Comparison of ENCODE assay signal across 38 cellular contexts in the genomic region with DNA sequence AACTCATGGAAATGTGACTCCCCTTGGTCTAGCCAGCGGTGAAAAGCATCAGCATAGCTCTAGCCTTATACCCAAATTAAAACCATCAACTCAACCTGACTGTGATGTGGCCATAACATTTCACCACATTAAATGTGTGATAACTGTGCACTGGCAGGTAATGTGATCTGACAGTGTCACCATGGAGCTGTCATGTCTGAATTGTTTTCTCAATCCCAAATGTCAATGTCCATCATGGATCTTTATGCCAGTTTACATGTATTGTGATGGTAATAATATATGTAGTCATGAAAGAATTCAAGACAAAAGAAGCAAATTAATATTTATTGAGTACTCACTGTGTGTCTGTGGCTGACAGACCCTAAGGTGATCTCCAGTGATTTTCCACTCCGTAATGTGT.
"Had no signal": no experiment of that assay in that cellular context is flagged by ENCODE, and none has a peak within 500 bp of the region (broad histone marks: within the 10 kb centered on the region; RNA-seq: fewer than 3 reads in every experiment).

No MANE protein-coding gene starts in this region.

- H3K4me3 ChIP-seq: adrenal gland, ascending aorta, body of pancreas, breast epithelium, cardiac muscle cell had no signal

- H3K27ac ChIP-seq: adrenal gland, ascending aorta, body of pancreas, brain microvascular endothelial cell, breast epithelium, cardiac muscle cell had no signal

- H3K9me3 ChIP-seq: adrenal gland, ascending aorta, body of pancreas, breast epithelium had no signal

- H3K36me3 Mint-ChIP-seq: activated naive CD4-positive, alpha-beta T cell treated with anti-CD3 and anti-CD28 coated beads, Interleukin-2, amount 10 ng/mL, durations not matched to agents 7 days and 5 days; activated naive CD4-positive, alpha-beta T cell treated with anti-CD3 and anti-CD28 coated beads, Interleukin-2, amount 50 U/mL, for 24 hours; activated naive CD8-positive, alpha-beta T cell; activated naive CD8-positive, alpha-beta T cell treated with anti-CD3 and anti-CD28 coated beads for 36 hours; brain had no signal

- H3K4me3 Mint-ChIP-seq: activated naive CD4-positive, alpha-beta T cell treated with anti-CD3 and anti-CD28 coated beads for 36 hours; activated naive CD4-positive, alpha-beta T cell treated with anti-CD3 and anti-CD28 coated beads, Interleukin-2, amount 10 ng/mL, durations not matched to agents 7 days and 5 days; activated naive CD4-positive, alpha-beta T cell treated with anti-CD3 and anti-CD28 coated beads, Interleukin-2, amount 50 U/mL, for 24 hours; activated naive CD8-positive, alpha-beta T cell; activated naive CD8-positive, alpha-beta T cell treated with anti-CD3 and anti-CD28 coated beads for 36 hours; activated naive CD8-positive, alpha-beta T cell treated with anti-CD3 and anti-CD28 coated beads, Interleukin-2, amount 10 ng/mL, durations not matched to agents 7 days and 5 days; activated naive CD8-positive, alpha-beta T cell treated with anti-CD3 and anti-CD28 coated beads, Interleukin-2, amount 50 U/mL, for 24 hours; activated T-cell treated with anti-CD3 and anti-CD28 coated beads, Interleukin-2, amount 50 U/mL, for 24 hours; activated T-cell treated with anti-CD3 and anti-CD28 coated beads, Interleukin-2, amount 50 U/mL, for 4 hours; activated T-cell treated with anti-CD3 and anti-CD28 coated beads, Interleukin-2, amount 50 U/mL, for 72 hours; activated T-helper 1 cell treated with anti-CD3 and anti-CD28 coated beads, Interleukin-12 subunit alpha, Interleukin-12 subunit beta, Interleukin-2, Interleukin-4 antibody, amounts not matched to agents 30 ng/mL and 10 ng/mL and 1 ng/mL, durations not matched to agents 14 hours and 24 hours and 36 hours; activated T-helper 17 cell treated with anti-CD3 and anti-CD28 coated beads, Interleukin-2, amount 50 U/mL, for 72 hours; brain; central memory CD8-positive, alpha-beta T cell had no signal

- DNase-seq: activated effector memory CD4-positive, alpha-beta T cell treated with anti-CD3 and anti-CD28 coated beads, Interleukin-2, amount 50 U/mL, for 16 hours; activated effector memory CD4-positive, alpha-beta T cell treated with Interleukin-2 at 50 U/mL for 16 hours; activated gamma-delta T cell; activated gamma-delta T cell treated with Interleukin-2 at 50 U/mL for 16 hours; activated naive CD4-positive, alpha-beta T cell; activated naive CD4-positive, alpha-beta T cell treated with anti-CD3 and anti-CD28 coated beads for 36 hours; activated naive CD4-positive, alpha-beta T cell treated with anti-CD3 and anti-CD28 coated beads, Interleukin-2, amount 10 ng/mL, durations not matched to agents 7 days and 5 days; activated naive CD4-positive, alpha-beta T cell treated with anti-CD3 and anti-CD28 coated beads, Interleukin-2, amount 50 U/mL, for 16 hours; activated naive CD4-positive, alpha-beta T cell treated with Interleukin-2 at 50 U/mL for 16 hours; activated naive CD8-positive, alpha-beta T cell treated with anti-CD3 and anti-CD28 coated beads for 36 hours; activated naive CD8-positive, alpha-beta T cell treated with anti-CD3 and anti-CD28 coated beads, Interleukin-2, amount 10 ng/mL, durations not matched to agents 7 days and 5 days; activated naive CD8-positive, alpha-beta T cell treated with anti-CD3 and anti-CD28 coated beads, Interleukin-2, amount 50 U/mL, for 24 hours; activated T-cell treated with anti-CD3 and anti-CD28 coated beads, Interleukin-2, amount 50 U/mL, for 1 hour; activated T-cell treated with anti-CD3 and anti-CD28 coated beads, Interleukin-2, amount 50 U/mL, for 24 hours; activated T-cell treated with anti-CD3 and anti-CD28 coated beads, Interleukin-2, amount 50 U/mL, for 4 hours; activated T-cell treated with anti-CD3 and anti-CD28 coated beads, Interleukin-2, amount 50 U/mL, for 48 hours; activated T-cell treated with anti-CD3 and anti-CD28 coated beads, Interleukin-2, amount 50 U/mL, for 72 hours; adrenal gland; amniotic stem cell; amygdala; anterior cingulate cortex; aorta; body of pancreas; brain microvascular endothelial cell; caudate nucleus; central memory CD4-positive, alpha-beta T cell; cerebellar nuclear complex had no signal

- H3K36me3 ChIP-seq: adrenal gland, ascending aorta, brain microvascular endothelial cell, breast epithelium, cardiac muscle cell had no signal

- H3K27me3 Mint-ChIP-seq: activated naive CD4-positive, alpha-beta T cell treated with anti-CD3 and anti-CD28 coated beads, Interleukin-2, amount 10 ng/mL, durations not matched to agents 7 days and 5 days; activated naive CD4-positive, alpha-beta T cell treated with anti-CD3 and anti-CD28 coated beads, Interleukin-2, amount 50 U/mL, for 24 hours; activated naive CD8-positive, alpha-beta T cell; activated naive CD8-positive, alpha-beta T cell treated with anti-CD3 and anti-CD28 coated beads for 36 hours; activated naive CD8-positive, alpha-beta T cell treated with anti-CD3 and anti-CD28 coated beads, Interleukin-2, amount 10 ng/mL, durations not matched to agents 7 days and 5 days; activated naive CD8-positive, alpha-beta T cell treated with anti-CD3 and anti-CD28 coated beads, Interleukin-2, amount 50 U/mL, for 24 hours; activated T-cell treated with anti-CD3 and anti-CD28 coated beads, Interleukin-2, amount 50 U/mL, for 24 hours; central memory CD8-positive, alpha-beta T cell had no signal

- H3K9me3 Mint-ChIP-seq: activated naive CD4-positive, alpha-beta T cell treated with anti-CD3 and anti-CD28 coated beads for 36 hours; activated naive CD4-positive, alpha-beta T cell treated with anti-CD3 and anti-CD28 coated beads, Interleukin-2, amount 10 ng/mL, durations not matched to agents 7 days and 5 days; activated T-cell treated with anti-CD3 and anti-CD28 coated beads, Interleukin-2, amount 50 U/mL, for 4 hours; activated T-helper 2 cell treated with anti-CD3 and anti-CD28 coated beads, Interferon-gamma antibody, Interleukin-2, Interleukin-4, amounts not matched to agents 10 μg/mL and 5 μg/mL and 100 μg/mL, durations not matched to agents 14 hours and 24 hours and 36 hours; brain had no signal

- H3K27me3 ChIP-seq: adrenal gland, ascending aorta, body of pancreas, brain microvascular endothelial cell, breast epithelium, cardiac muscle cell had no signal

- ATAC-seq: activated naive CD4-positive, alpha-beta T cell treated with anti-CD3 and anti-CD28 coated beads, Interleukin-2, amount 50 U/mL, for 72 hours; activated naive CD8-positive, alpha-beta T cell treated with anti-CD3 and anti-CD28 coated beads, Interleukin-2, amount 50 U/mL, for 24 hours; activated T-cell treated with anti-CD3 and anti-CD28 coated beads, Interleukin-2, amount 50 U/mL, for 4 hours; activated T-cell treated with anti-CD3 and anti-CD28 coated beads, Interleukin-2, amount 50 U/mL, for 72 hours; activated T-helper 17 cell treated with anti-CD3 and anti-CD28 coated beads, Interleukin-2, amount 50 U/mL, for 72 hours; body of pancreas had no signal

- H3K4me1 Mint-ChIP-seq: activated naive CD4-positive, alpha-beta T cell treated with anti-CD3 and anti-CD28 coated beads, Interleukin-2, amount 10 ng/mL, durations not matched to agents 7 days and 5 days; brain had no signal

- H3K27ac Mint-ChIP-seq: activated naive CD4-positive, alpha-beta T cell treated with anti-CD3 and anti-CD28 coated beads for 36 hours; activated naive CD4-positive, alpha-beta T cell treated with anti-CD3 and anti-CD28 coated beads, Interleukin-2, amount 10 ng/mL, durations not matched to agents 7 days and 5 days; activated naive CD4-positive, alpha-beta T cell treated with anti-CD3 and anti-CD28 coated beads, Interleukin-2, amount 50 U/mL, for 24 hours; activated naive CD4-positive, alpha-beta T cell treated with anti-CD3 and anti-CD28 coated beads, Interleukin-2, amount 50 U/mL, for 72 hours; activated naive CD8-positive, alpha-beta T cell; activated naive CD8-positive, alpha-beta T cell treated with anti-CD3 and anti-CD28 coated beads for 36 hours; activated naive CD8-positive, alpha-beta T cell treated with anti-CD3 and anti-CD28 coated beads, Interleukin-2, amount 10 ng/mL, durations not matched to agents 7 days and 5 days; activated naive CD8-positive, alpha-beta T cell treated with anti-CD3 and anti-CD28 coated beads, Interleukin-2, amount 50 U/mL, for 24 hours; activated T-cell treated with anti-CD3 and anti-CD28 coated beads, Interleukin-2, amount 50 U/mL, for 24 hours; activated T-cell treated with anti-CD3 and anti-CD28 coated beads, Interleukin-2, amount 50 U/mL, for 72 hours; activated T-helper 1 cell treated with anti-CD3 and anti-CD28 coated beads, Interleukin-12 subunit alpha, Interleukin-12 subunit beta, Interleukin-2, Interleukin-4 antibody, amounts not matched to agents 30 ng/mL and 10 ng/mL and 1 ng/mL, durations not matched to agents 14 hours and 24 hours and 36 hours; activated T-helper 17 cell treated with anti-CD3 and anti-CD28 coated beads, Interleukin-2, amount 50 U/mL, for 72 hours; activated T-helper 2 cell treated with anti-CD3 and anti-CD28 coated beads, Interferon-gamma antibody, Interleukin-2, Interleukin-4, amounts not matched to agents 10 μg/mL and 5 μg/mL and 100 μg/mL, durations not matched to agents 14 hours and 24 hours and 36 hours; brain had no signal
